ENCODE assay signal across 1 cellular context in the genomic region with DNA sequence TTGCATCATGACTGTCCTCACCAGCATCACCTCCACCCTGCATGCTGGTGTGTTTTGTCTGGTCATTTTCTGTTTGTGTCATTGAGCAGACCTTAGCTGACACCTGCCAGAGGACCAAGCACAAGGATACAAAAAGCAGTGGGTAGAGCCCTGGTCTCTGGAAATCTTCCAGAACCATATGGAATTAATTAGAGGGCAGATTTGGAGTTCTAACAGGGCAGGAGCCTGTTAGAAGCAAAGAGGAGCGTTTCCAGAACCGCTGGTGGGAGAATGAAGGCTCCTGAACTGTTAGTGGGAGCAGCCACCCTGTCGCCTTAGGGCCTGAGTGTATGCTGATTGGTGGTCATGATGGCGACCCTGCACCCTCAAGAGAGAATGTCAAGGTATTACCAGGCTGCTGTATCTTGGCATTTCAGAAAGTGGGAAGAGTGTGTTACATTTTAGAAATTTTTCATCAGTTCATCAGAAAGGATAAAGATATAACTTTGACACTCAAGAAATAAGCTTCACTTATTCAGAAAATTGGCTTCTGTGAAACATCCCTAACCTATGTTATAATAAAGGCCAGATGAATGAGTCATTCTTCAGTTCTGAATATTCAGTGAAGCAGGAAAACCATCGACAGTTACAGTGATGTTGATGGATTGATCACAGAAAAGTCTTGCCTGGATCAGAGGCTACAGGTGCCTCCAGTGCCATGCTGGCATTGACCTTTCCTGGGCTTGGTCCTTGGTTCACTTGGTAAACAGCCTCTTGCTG.
A peak's percentile ranks its signal among the peaks of the same experiment; 100 is the strongest.
TF ChIP-seq lines count a peak whose summit lies in the region.

No MANE protein-coding gene starts in this region.

TF ChIP-seq in SK-N-SH treated with all-trans-retinoic acid at 6 μM for 48 hours, 23 proteins besides CTCF, POLR2A, EP300 and RAD21 (continued from another document):
- TF ChIP-seq, protein P1, sequence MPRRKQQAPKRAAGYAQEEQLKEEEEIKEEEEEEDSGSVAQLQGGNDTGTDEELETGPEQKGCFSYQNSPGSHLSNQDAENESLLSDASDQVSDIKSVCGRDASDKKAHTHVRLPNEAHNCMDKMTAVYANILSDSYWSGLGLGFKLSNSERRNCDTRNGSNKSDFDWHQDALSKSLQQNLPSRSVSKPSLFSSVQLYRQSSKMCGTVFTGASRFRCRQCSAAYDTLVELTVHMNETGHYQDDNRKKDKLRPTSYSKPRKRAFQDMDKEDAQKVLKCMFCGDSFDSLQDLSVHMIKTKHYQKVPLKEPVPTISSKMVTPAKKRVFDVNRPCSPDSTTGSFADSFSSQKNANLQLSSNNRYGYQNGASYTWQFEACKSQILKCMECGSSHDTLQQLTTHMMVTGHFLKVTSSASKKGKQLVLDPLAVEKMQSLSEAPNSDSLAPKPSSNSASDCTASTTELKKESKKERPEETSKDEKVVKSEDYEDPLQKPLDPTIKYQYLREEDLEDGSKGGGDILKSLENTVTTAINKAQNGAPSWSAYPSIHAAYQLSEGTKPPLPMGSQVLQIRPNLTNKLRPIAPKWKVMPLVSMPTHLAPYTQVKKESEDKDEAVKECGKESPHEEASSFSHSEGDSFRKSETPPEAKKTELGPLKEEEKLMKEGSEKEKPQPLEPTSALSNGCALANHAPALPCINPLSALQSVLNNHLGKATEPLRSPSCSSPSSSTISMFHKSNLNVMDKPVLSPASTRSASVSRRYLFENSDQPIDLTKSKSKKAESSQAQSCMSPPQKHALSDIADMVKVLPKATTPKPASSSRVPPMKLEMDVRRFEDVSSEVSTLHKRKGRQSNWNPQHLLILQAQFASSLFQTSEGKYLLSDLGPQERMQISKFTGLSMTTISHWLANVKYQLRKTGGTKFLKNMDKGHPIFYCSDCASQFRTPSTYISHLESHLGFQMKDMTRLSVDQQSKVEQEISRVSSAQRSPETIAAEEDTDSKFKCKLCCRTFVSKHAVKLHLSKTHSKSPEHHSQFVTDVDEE (CRISPR knock-in tag; IDR thresholded peaks at IDR 0.05), result peak; percentile 69
